In genomic region chr11:12909866-12910265, GRCh38 we compare ENCODE assay signal across 26 cellular contexts.
"Had no signal": no experiment of that assay in that cellular context is flagged by ENCODE, and none has a peak within 500 bp of the region (broad histone marks: within the 10 kb centered on the region; RNA-seq: fewer than 3 reads in every experiment).

No MANE protein-coding gene starts in this region.

- H3K4me3 ChIP-seq: ascending aorta, body of pancreas had no signal

- H3K36me3 ChIP-seq: ascending aorta had no signal

- ATAC-seq: activated naive CD4-positive, alpha-beta T cell treated with anti-CD3 and anti-CD28 coated beads, Interleukin-2, amount 50 U/mL, for 72 hours; activated naive CD8-positive, alpha-beta T cell treated with anti-CD3 and anti-CD28 coated beads, Interleukin-2, amount 50 U/mL, for 24 hours; activated T-cell treated with anti-CD3 and anti-CD28 coated beads, Interleukin-2, amount 50 U/mL, for 4 hours; body of pancreas; T-helper 17 cell had no signal

- H3K27me3 ChIP-seq: ascending aorta, body of pancreas had no signal

- H3K9me3 ChIP-seq: ascending aorta, body of pancreas had no signal

- H3K27ac ChIP-seq: ascending aorta, body of pancreas had no signal

- FAIRE-seq: bronchial epithelial cell had no signal

- DNase-seq: activated B cell treated with CpG ODN at 0.5 μM for 24 hours; activated CD4-positive, alpha-beta T cell treated with anti-CD3 and anti-CD28 coated beads for 1 hour; activated CD4-positive, alpha-beta T cell treated with anti-CD3 and anti-CD28 coated beads, Interleukin-2, amount 10 ng/mL, durations not matched to agents 24 days and 14 days; activated CD4-positive, alpha-beta T cell treated with anti-CD3 and anti-CD28 coated beads, Interleukin-2, amount 50 U/mL, for 48 hours; activated CD8-positive, alpha-beta memory T cell treated with anti-CD3 and anti-CD28 coated beads for 24 hours; activated effector memory CD4-positive, alpha-beta T cell treated with anti-CD3 and anti-CD28 coated beads, Interleukin-2, amount 50 U/mL, for 16 hours; activated naive CD4-positive, alpha-beta T cell treated with Interleukin-2 at 50 U/mL for 16 hours; activated naive CD8-positive, alpha-beta T cell treated with anti-CD3 and anti-CD28 coated beads, Interleukin-2, amount 50 U/mL, for 24 hours; activated T-cell treated with anti-CD3 and anti-CD28 coated beads, Interleukin-2, amount 50 U/mL, for 4 hours; amniotic stem cell; body of pancreas; central memory CD4-positive, alpha-beta T cell; Kasumi-1; NCI-H1105 treated with DMSO at 0.1 percent for 48 hours; NCI-H1436 treated with DMSO at 0.1 percent for 48 hours; NCI-H187; NCI-H2081; NCI-H510A treated with DMSO at 0.1 percent for 48 hours; NCI-H69; NK-92 treated with Interleukin-12 subunit alpha and Interleukin-12 subunit beta, amount 100 ng/mL, for 24 hours; SHP77 treated with DMSO at 0.1 percent for 48 hours; T-helper 17 cell; T-helper 9 cell had no signal
